1 cellular context compared by ENCODE assay signal in the genomic region with DNA sequence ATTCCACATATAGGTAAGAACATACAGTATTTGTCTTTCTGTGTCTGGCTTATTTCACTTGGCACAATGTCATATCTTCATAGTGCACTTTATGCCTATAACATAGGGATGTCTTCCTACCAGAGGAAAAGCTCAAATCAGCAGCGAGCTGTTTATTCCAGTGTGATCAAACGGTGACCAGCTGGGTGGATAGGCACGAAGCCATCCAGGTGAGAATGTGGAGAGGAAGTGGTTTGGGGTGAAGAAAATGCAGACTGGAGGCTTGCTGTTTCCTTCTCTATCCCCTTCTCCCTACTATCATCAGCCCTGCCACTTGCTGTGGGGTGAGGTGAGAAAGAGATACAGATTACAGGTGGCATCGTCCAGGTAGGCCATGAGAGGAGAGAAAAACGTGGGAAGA.
TF ChIP-seq lines count a peak whose summit lies in the region.

No MANE protein-coding gene starts in this region.

TF ChIP-seq in H1, 55 proteins besides CTCF, POLR2A, EP300 and RAD21:
- TF ChIP-seq NANOG (IDR thresholded peaks at IDR 0.05; ENCODE audit: insufficient read depth, low read depth, low read length, poor library complexity, severe bottlenecking) (no peak), CBX5 (IDR thresholded peaks at IDR 0.05; ENCODE audit: low read depth, low read length) (no peak), TCF12 (IDR thresholded peaks at IDR 0.05; ENCODE audit: low read depth, low read length) (no peak), CHD2 (IDR thresholded peaks at IDR 0.05; ENCODE audit: low read length) (no peak), GABPA (IDR thresholded peaks at IDR 0.05; ENCODE audit: borderline replicate concordance, insufficient read depth, low read length) (no peak), GTF2F1 (IDR thresholded peaks at IDR 0.05; ENCODE audit: borderline replicate concordance, low read depth, low read length) (no peak), EZH2 (IDR thresholded peaks at IDR 0.05; ENCODE audit: low read depth, low read length, severe bottlenecking) (no peak), TEAD4 (IDR thresholded peaks at IDR 0.05; ENCODE audit: low read depth, low read length) (no peak), RNF2 (IDR thresholded peaks at IDR 0.05; ENCODE audit: borderline replicate concordance, low read depth, low read length, missing control alignments, poor library complexity, severe bottlenecking) (no peak), BACH1 (IDR thresholded peaks at IDR 0.05; ENCODE audit: low read length) (no peak), SP2 (IDR thresholded peaks at IDR 0.05; ENCODE audit: low read length) (no peak), RFX5 (IDR thresholded peaks at IDR 0.05; ENCODE audit: borderline replicate concordance, low read depth, low read length) (no peak), YY1 (IDR thresholded peaks at IDR 0.05; ENCODE audit: low read depth, low read length) (no peak), KDM1A (IDR thresholded peaks at IDR 0.05; ENCODE audit: borderline replicate concordance, low read length) (no peak)
